1 cellular context compared by ENCODE assay signal in the genomic region with DNA sequence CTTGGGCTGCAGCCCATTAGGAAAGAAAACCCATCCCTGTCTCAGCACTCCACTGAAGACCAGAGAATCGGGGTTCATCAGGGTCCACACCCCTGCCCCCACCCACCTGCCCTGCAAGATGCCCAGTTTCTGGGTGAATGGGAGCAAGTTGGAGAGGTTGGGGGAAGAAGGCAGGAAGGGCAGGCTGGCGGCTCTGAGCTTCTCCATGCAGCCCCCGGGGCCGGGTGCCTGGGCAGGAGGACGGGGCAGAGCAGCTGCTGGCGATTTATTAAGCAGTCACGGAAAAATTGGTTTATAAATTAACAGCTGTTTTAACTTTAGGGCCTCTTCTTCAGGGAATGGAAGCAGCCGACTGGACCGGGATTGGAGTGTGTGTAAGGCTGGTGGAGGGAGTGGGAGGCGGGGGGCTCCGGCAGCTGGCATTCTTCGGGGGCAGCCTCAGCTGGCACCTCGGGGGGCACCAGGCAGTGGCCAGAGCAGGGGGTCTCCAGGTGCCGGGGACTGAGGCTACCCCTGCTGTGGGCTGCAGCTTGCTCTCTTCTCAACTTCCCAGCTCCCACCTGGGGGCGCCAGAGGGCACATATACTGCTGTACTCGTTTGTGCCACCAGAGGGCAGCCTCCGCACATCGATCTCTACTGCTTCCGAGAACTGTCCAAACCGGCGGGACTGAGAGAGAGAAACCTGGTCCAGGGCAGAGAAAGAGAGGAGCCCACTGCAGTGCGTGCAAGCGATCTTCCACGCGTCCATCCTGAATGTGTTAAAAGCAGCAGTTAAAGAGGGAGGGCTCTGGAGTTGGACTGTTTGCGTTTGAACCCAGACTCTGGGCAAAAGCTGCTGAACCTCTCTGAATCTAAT.
TF ChIP-seq lines count a peak whose summit lies in the region.

No MANE protein-coding gene starts in this region.

TF ChIP-seq in HepG2, 621 proteins besides CTCF, POLR2A, EP300 and RAD21 (continued from another document and continues in another):
- TF ChIP-seq FIP1L1 (IDR thresholded peaks at IDR 0.05; ENCODE audit: borderline replicate concordance, insufficient read depth, low read depth, low read length) (0 out of 2 replicates have a peak, but pooled peaks have one; percentile 71), TCF7 (IDR thresholded peaks at IDR 0.05; ENCODE audit: low read depth) (no peak), ZNF782 (CRISPR knock-in tag; IDR thresholded peaks at IDR 0.05; ENCODE audit: borderline replicate concordance) (peak; percentile 20; the same call in 1 of the 2 replicates), FOXO1 (CRISPR knock-in tag; IDR thresholded peaks at IDR 0.05) (peak; percentile 51), IKZF4 (CRISPR knock-in tag; IDR thresholded peaks at IDR 0.05; ENCODE audit: borderline replicate concordance, low read depth, not compliant biosample characterization) (no peak), ZNF83 (CRISPR knock-in tag; IDR thresholded peaks at IDR 0.05; ENCODE audit: borderline replicate concordance) (no peak), ZFP37 (CRISPR knock-in tag; IDR thresholded peaks at IDR 0.05; ENCODE audit: borderline replicate concordance) (peak; percentile 83), PPARG (CRISPR knock-in tag; conservative IDR thresholded peaks at IDR 0.05) (0 out of 2 replicates have a peak, but pooled peaks have one; percentile 46), ZNF737 (CRISPR knock-in tag; IDR thresholded peaks at IDR 0.05; ENCODE audit: borderline replicate concordance) (0 out of 2 replicates have a peak, but pooled peaks have one; percentile 19), ZNF205 (CRISPR knock-in tag; IDR thresholded peaks at IDR 0.05) (peak; percentile 77), ZNF605 (CRISPR knock-in tag; IDR thresholded peaks at IDR 0.05) (peak; percentile 40; the same call in 1 of the 2 replicates), KMT2B (CRISPR knock-in tag; IDR thresholded peaks at IDR 0.05) (peak; percentile 41; the same call in 1 of the 2 replicates), PHF8 (CRISPR knock-in tag; IDR thresholded peaks at IDR 0.05) (peak; percentile 19; the same call in 1 of the 2 replicates), PCBP1 (IDR thresholded peaks at IDR 0.05; ENCODE audit: borderline replicate concordance, low read depth, low read length) (no peak), ATF7 (IDR thresholded peaks at IDR 0.05) (no peak), ATF7 (CRISPR knock-in tag; IDR thresholded peaks at IDR 0.05) (no peak), ZNF12 (CRISPR knock-in tag; IDR thresholded peaks at IDR 0.05) (peak; percentile 48; the same call in 1 of the 2 replicates), ZNF530 (CRISPR knock-in tag; IDR thresholded peaks at IDR 0.05; ENCODE audit: low read depth) (no peak), IRF1 (CRISPR knock-in tag; IDR thresholded peaks at IDR 0.05; ENCODE audit: low read depth) (no peak), MAFG (CRISPR knock-in tag; IDR thresholded peaks at IDR 0.05) (no peak), ZNF24 (IDR thresholded peaks at IDR 0.05) (0 out of 2 replicates have a peak, but pooled peaks have one; percentile 34), KAT2B (IDR thresholded peaks at IDR 0.05; ENCODE audit: borderline replicate concordance, low read depth, low read length) (no peak), PAXIP1 (CRISPR knock-in tag; conservative IDR thresholded peaks at IDR 0.05) (0 out of 2 replicates have a peak, but pooled peaks have one; percentile 21), ZNF574 (CRISPR knock-in tag; IDR thresholded peaks at IDR 0.05) (peak; percentile 76), ZNF792 (CRISPR knock-in tag; IDR thresholded peaks at IDR 0.05) (0 out of 2 replicates have a peak, but pooled peaks have one; percentile 36), CBX1 (IDR thresholded peaks at IDR 0.05; ENCODE audit: low read depth) (peak; percentile 72), ZNF329 (CRISPR knock-in tag; IDR thresholded peaks at IDR 0.05; ENCODE audit: low read depth) (no peak), NPAS2 (CRISPR knock-in tag; IDR thresholded peaks at IDR 0.05; ENCODE audit: borderline replicate concordance) (peak; percentile 72; the same call in 1 of the 2 replicates), GLI4 (CRISPR knock-in tag; IDR thresholded peaks at IDR 0.05; ENCODE audit: borderline replicate concordance) (no peak)
- TF ChIP-seq, protein P1, sequence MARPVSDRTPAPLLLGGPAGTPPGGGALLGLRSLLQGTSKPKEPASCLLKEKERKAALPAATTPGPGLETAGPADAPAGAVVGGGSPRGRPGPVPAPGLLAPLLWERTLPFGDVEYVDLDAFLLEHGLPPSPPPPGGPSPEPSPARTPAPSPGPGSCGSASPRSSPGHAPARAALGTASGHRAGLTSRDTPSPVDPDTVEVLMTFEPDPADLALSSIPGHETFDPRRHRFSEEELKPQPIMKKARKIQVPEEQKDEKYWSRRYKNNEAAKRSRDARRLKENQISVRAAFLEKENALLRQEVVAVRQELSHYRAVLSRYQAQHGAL (CRISPR knock-in tag; IDR thresholded peaks at IDR 0.05; ENCODE audit: not compliant biosample characterization) = peak; percentile 33
- TF ChIP-seq, protein P2, sequence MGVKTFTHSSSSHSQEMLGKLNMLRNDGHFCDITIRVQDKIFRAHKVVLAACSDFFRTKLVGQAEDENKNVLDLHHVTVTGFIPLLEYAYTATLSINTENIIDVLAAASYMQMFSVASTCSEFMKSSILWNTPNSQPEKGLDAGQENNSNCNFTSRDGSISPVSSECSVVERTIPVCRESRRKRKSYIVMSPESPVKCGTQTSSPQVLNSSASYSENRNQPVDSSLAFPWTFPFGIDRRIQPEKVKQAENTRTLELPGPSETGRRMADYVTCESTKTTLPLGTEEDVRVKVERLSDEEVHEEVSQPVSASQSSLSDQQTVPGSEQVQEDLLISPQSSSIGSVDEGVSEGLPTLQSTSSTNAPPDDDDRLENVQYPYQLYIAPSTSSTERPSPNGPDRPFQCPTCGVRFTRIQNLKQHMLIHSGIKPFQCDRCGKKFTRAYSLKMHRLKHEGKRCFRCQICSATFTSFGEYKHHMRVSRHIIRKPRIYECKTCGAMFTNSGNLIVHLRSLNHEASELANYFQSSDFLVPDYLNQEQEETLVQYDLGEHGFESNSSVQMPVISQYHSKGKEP (CRISPR knock-in tag; IDR thresholded peaks at IDR 0.05) = peak; percentile 85; the same call in 1 of the 2 replicates
- TF ChIP-seq, protein P3, sequence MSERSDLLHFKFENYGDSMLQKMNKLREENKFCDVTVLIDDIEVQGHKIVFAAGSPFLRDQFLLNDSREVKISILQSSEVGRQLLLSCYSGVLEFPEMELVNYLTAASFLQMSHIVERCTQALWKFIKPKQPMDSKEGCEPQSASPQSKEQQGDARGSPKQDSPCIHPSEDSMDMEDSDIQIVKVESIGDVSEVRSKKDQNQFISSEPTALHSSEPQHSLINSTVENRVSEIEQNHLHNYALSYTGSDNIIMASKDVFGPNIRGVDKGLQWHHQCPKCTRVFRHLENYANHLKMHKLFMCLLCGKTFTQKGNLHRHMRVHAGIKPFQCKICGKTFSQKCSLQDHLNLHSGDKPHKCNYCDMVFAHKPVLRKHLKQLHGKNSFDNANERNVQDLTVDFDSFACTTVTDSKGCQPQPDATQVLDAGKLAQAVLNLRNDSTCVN (CRISPR knock-in tag; IDR thresholded peaks at IDR 0.05; ENCODE audit: borderline replicate concordance) = peak; percentile 73; the same call in 1 of the 2 replicates
- TF ChIP-seq, protein P4, sequence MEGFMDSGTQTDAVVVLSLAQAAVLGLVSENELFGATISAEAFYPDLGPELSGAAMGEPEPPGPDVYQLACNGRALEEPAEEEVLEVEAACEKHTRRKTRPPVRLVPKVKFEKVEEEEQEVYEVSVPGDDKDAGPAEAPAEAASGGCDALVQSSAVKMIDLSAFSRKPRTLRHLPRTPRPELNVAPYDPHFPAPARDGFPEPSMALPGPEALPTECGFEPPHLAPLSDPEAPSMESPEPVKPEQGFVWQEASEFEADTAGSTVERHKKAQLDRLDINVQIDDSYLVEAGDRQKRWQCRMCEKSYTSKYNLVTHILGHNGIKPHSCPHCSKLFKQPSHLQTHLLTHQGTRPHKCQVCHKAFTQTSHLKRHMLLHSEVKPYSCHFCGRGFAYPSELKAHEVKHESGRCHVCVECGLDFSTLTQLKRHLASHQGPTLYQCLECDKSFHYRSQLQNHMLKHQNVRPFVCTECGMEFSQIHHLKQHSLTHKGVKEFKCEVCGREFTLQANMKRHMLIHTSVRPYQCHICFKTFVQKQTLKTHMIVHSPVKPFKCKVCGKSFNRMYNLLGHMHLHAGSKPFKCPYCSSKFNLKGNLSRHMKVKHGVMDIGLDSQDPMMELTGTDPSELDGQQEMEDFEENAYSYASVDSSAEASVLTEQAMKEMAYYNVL (CRISPR knock-in tag; IDR thresholded peaks at IDR 0.05; ENCODE audit: borderline replicate concordance) = no peak; the same call in 1 of the 2 replicates
- TF ChIP-seq, protein P5, sequence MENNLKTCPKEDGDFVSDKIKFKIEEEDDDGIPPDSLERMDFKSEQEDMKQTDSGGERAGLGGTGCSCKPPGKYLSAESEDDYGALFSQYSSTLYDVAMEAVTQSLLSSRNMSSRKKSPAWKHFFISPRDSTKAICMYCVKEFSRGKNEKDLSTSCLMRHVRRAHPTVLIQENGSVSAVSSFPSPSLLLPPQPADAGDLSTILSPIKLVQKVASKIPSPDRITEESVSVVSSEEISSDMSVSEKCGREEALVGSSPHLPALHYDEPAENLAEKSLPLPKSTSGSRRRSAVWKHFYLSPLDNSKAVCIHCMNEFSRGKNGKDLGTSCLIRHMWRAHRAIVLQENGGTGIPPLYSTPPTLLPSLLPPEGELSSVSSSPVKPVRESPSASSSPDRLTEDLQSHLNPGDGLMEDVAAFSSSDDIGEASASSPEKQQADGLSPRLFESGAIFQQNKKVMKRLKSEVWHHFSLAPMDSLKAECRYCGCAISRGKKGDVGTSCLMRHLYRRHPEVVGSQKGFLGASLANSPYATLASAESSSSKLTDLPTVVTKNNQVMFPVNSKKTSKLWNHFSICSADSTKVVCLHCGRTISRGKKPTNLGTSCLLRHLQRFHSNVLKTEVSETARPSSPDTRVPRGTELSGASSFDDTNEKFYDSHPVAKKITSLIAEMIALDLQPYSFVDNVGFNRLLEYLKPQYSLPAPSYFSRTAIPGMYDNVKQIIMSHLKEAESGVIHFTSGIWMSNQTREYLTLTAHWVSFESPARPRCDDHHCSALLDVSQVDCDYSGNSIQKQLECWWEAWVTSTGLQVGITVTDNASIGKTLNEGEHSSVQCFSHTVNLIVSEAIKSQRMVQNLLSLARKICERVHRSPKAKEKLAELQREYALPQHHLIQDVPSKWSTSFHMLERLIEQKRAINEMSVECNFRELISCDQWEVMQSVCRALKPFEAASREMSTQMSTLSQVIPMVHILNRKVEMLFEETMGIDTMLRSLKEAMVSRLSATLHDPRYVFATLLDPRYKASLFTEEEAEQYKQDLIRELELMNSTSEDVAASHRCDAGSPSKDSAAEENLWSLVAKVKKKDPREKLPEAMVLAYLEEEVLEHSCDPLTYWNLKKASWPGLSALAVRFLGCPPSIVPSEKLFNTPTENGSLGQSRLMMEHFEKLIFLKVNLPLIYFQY (CRISPR knock-in tag; IDR thresholded peaks at IDR 0.05; ENCODE audit: borderline replicate concordance) = peak; percentile 80; the same call in 1 of the 2 replicates
- TF ChIP-seq, protein P6, sequence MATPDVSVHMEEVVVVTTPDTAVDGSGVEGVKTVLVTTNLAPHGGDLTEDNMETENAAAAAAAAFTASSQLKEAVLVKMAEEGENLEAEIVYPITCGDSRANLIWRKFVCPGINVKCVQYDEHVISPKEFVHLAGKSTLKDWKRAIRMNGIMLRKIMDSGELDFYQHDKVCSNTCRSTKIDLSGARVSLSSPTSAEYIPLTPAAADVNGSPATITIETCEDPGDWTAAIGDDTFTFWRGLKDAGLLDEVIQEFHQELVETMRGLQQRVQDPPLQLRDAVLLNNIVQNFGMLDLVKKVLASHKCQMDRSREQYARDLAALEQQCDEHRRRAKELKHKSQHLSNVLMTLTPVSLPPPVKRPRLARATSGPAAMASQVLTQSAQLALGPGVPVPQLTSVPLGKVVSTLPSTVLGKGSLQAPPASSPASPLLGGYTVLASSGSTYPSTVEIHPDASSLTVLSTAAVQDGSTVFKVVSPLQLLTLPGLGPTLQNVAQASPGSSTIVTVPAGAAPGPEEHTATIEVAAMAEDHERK (CRISPR knock-in tag; IDR thresholded peaks at IDR 0.05; ENCODE audit: low read depth) = 0 out of 2 replicates have a peak, but pooled peaks have one; percentile 28
